In genomic region chr10:89407792-89408191, GRCh38 we compare ENCODE assay signal across 2 cellular contexts. TPM values are rescaled to one million over a fixed set of nuclear protein-coding genes. Genes with fewer than 3 reads are reported as not detected.
"Had no signal": no experiment of that assay in that cellular context is flagged by ENCODE, and none has a peak within 500 bp of the region (broad histone marks: within the 10 kb centered on the region; RNA-seq: fewer than 3 reads in every experiment).

No MANE protein-coding gene starts in this region.

RNA-seq across cellular contexts. Expression of gene IFIT1B, which starts 29.9 kb away (rescaled TPM):
- total RNA-seq: G401, GM12878 had no signal
